ENCODE assay signal across 1 cellular context in genomic region chr3:119240582-119241434, GRCh38.
TF ChIP-seq lines count a peak whose summit lies in the region.

B4GALT4 (minus strand) TSS chr3:119240878; CDS start chr3:119230099, 10,779 bp downstream.

TF ChIP-seq in HepG2, 621 proteins besides CTCF, POLR2A, EP300 and RAD21 (continued from another document and continues in another):
- TF ChIP-seq, protein P1, sequence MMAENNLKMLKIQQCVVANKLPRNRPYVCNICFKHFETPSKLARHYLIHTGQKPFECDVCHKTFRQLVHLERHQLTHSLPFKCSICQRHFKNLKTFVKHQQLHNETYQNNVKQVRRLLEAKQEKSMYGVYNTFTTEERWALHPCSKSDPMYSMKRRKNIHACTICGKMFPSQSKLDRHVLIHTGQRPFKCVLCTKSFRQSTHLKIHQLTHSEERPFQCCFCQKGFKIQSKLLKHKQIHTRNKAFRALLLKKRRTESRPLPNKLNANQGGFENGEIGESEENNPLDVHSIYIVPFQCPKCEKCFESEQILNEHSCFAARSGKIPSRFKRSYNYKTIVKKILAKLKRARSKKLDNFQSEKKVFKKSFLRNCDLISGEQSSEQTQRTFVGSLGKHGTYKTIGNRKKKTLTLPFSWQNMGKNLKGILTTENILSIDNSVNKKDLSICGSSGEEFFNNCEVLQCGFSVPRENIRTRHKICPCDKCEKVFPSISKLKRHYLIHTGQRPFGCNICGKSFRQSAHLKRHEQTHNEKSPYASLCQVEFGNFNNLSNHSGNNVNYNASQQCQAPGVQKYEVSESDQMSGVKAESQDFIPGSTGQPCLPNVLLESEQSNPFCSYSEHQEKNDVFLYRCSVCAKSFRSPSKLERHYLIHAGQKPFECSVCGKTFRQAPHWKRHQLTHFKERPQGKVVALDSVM (CRISPR knock-in tag; IDR thresholded peaks at IDR 0.05) = peak; percentile 77
- TF ChIP-seq ZMYM4 (CRISPR knock-in tag; IDR thresholded peaks at IDR 0.05) (peak; percentile 70), ATF7-NPFF (CRISPR knock-in tag; IDR thresholded peaks at IDR 0.05; ENCODE audit: low read depth) (peak; percentile 71), MXI1 (IDR thresholded peaks at IDR 0.05; ENCODE audit: borderline replicate concordance, low read depth, low read length) (peak; percentile 43; the same call in 1 of the 3 replicates), RBAK (CRISPR knock-in tag; IDR thresholded peaks at IDR 0.05) (no peak), ZBTB46 (CRISPR knock-in tag; IDR thresholded peaks at IDR 0.05; ENCODE audit: borderline replicate concordance) (0 out of 2 replicates have a peak, but pooled peaks have one; percentile 43), FOXO1 (CRISPR knock-in tag; IDR thresholded peaks at IDR 0.05) (peak; percentile 33; the same call in 1 of the 2 replicates), ZNF446 (CRISPR knock-in tag; IDR thresholded peaks at IDR 0.05) (peak; percentile 86), KMT2B (CRISPR knock-in tag; IDR thresholded peaks at IDR 0.05) (0 out of 2 replicates have a peak, but pooled peaks have one; percentile 11), TAF15 (IDR thresholded peaks at IDR 0.05; ENCODE audit: low read depth, low read length, poor library complexity, severe bottlenecking) (no peak), HDAC1 (CRISPR knock-in tag; IDR thresholded peaks at IDR 0.05) (peak; percentile 52; the same call in 1 of the 2 replicates), ZNF558 (CRISPR knock-in tag; IDR thresholded peaks at IDR 0.05; ENCODE audit: borderline replicate concordance) (0 out of 2 replicates have a peak, but pooled peaks have one; percentile 31), MLLT10 (CRISPR knock-in tag; IDR thresholded peaks at IDR 0.05) (no peak), SALL1 (CRISPR knock-in tag; IDR thresholded peaks at IDR 0.05) (peak; percentile 57; the same call in 1 of the 2 replicates), RBFOX2 (IDR thresholded peaks at IDR 0.05; ENCODE audit: low read depth, low read length) (peak; percentile 96), ZSCAN30 (CRISPR knock-in tag; IDR thresholded peaks at IDR 0.05) (peak; percentile 68; the same call in 1 of the 2 replicates), GABPB1 (CRISPR knock-in tag; IDR thresholded peaks at IDR 0.05) (peak; percentile 67; the same call in 1 of the 2 replicates), RXRB (CRISPR knock-in tag; IDR thresholded peaks at IDR 0.05; ENCODE audit: borderline replicate concordance) (peak; percentile 14; the same call in 1 of the 2 replicates), ZNF839 (CRISPR knock-in tag; IDR thresholded peaks at IDR 0.05; ENCODE audit: borderline replicate concordance) (no peak), CREB1 (IDR thresholded peaks at IDR 0.05) (peak; percentile 17; the same call in 1 of the 2 replicates), CREB1 (CRISPR knock-in tag; IDR thresholded peaks at IDR 0.05) (no peak; the same call in 1 of the 2 replicates), EED (CRISPR knock-in tag; IDR thresholded peaks at IDR 0.05) (peak; percentile 93), PCBP2 (optimal IDR thresholded peaks at IDR 0.05; ENCODE audit: low read depth, low read length, poor library complexity, severe bottlenecking) (no peak), ZNF790 (CRISPR knock-in tag; IDR thresholded peaks at IDR 0.05; ENCODE audit: borderline replicate concordance) (peak; percentile 88; the same call in 1 of the 2 replicates), SKIL (CRISPR knock-in tag; IDR thresholded peaks at IDR 0.05; ENCODE audit: borderline replicate concordance) (0 out of 2 replicates have a peak, but pooled peaks have one; percentile 39), BORCS8-MEF2B (CRISPR knock-in tag; IDR thresholded peaks at IDR 0.05) (peak; percentile 50; the same call in 1 of the 2 replicates), ZNF878 (CRISPR knock-in tag; IDR thresholded peaks at IDR 0.05) (no peak), REST (IDR thresholded peaks at IDR 0.05; ENCODE audit: borderline replicate concordance in 1 of 2, low read depth in 1 of 2, low read length in 2 of 2) (peak in 1 of 2 experiments; percentile 33; a peak in 1 of 4 replicates)
- TF ChIP-seq, protein P2, sequence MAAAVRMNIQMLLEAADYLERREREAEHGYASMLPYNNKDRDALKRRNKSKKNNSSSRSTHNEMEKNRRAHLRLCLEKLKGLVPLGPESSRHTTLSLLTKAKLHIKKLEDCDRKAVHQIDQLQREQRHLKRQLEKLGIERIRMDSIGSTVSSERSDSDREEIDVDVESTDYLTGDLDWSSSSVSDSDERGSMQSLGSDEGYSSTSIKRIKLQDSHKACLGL (CRISPR knock-in tag; IDR thresholded peaks at IDR 0.05) = no peak
- TF ChIP-seq, protein P3, sequence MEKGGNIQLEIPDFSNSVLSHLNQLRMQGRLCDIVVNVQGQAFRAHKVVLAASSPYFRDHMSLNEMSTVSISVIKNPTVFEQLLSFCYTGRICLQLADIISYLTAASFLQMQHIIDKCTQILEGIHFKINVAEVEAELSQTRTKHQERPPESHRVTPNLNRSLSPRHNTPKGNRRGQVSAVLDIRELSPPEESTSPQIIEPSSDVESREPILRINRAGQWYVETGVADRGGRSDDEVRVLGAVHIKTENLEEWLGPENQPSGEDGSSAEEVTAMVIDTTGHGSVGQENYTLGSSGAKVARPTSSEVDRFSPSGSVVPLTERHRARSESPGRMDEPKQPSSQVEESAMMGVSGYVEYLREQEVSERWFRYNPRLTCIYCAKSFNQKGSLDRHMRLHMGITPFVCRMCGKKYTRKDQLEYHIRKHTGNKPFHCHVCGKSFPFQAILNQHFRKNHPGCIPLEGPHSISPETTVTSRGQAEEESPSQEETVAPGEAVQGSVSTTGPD (CRISPR knock-in tag; IDR thresholded peaks at IDR 0.05) = no peak
- TF ChIP-seq, protein P4, sequence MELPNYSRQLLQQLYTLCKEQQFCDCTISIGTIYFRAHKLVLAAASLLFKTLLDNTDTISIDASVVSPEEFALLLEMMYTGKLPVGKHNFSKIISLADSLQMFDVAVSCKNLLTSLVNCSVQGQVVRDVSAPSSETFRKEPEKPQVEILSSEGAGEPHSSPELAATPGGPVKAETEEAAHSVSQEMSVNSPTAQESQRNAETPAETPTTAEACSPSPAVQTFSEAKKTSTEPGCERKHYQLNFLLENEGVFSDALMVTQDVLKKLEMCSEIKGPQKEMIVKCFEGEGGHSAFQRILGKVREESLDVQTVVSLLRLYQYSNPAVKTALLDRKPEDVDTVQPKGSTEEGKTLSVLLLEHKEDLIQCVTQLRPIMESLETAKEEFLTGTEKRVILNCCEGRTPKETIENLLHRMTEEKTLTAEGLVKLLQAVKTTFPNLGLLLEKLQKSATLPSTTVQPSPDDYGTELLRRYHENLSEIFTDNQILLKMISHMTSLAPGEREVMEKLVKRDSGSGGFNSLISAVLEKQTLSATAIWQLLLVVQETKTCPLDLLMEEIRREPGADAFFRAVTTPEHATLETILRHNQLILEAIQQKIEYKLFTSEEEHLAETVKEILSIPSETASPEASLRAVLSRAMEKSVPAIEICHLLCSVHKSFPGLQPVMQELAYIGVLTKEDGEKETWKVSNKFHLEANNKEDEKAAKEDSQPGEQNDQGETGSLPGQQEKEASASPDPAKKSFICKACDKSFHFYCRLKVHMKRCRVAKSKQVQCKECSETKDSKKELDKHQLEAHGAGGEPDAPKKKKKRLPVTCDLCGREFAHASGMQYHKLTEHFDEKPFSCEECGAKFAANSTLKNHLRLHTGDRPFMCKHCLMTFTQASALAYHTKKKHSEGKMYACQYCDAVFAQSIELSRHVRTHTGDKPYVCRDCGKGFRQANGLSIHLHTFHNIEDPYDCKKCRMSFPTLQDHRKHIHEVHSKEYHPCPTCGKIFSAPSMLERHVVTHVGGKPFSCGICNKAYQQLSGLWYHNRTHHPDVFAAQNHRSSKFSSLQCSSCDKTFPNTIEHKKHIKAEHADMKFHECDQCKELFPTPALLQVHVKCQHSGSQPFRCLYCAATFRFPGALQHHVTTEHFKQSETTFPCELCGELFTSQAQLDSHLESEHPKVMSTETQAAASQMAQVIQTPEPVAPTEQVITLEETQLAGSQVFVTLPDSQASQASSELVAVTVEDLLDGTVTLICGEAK (IDR thresholded peaks at IDR 0.05) = no peak
- TF ChIP-seq, protein P4 (CRISPR knock-in tag; IDR thresholded peaks at IDR 0.05) = peak; percentile 81; the same call in 1 of the 2 replicates
